1 cellular context compared by ENCODE assay signal in the genomic region with DNA sequence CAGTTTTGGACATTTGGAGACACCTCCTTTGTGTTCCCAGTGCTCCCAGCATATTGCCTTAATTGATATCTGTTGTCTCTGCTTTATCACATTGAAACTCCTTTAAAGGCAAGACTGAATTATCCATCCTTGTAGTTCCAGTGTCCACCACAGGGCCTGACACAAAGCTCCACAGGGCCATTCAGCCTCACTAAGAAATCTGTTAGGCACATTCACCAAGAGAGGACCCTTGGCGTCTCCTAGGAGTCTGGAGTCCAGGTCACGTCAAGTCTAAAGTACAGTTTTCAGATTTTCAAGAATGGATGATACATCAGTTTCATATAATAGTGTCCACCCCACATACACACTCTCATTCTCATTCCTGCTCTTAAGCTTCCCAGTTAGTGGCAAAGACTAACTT.
TF ChIP-seq lines count a peak whose summit lies in the region.

No MANE protein-coding gene starts in this region.

TF ChIP-seq in SK-N-SH treated with all-trans-retinoic acid at 6 μM for 48 hours, 23 proteins besides CTCF, POLR2A, EP300 and RAD21 (continued from another document):
- TF ChIP-seq, protein P1, sequence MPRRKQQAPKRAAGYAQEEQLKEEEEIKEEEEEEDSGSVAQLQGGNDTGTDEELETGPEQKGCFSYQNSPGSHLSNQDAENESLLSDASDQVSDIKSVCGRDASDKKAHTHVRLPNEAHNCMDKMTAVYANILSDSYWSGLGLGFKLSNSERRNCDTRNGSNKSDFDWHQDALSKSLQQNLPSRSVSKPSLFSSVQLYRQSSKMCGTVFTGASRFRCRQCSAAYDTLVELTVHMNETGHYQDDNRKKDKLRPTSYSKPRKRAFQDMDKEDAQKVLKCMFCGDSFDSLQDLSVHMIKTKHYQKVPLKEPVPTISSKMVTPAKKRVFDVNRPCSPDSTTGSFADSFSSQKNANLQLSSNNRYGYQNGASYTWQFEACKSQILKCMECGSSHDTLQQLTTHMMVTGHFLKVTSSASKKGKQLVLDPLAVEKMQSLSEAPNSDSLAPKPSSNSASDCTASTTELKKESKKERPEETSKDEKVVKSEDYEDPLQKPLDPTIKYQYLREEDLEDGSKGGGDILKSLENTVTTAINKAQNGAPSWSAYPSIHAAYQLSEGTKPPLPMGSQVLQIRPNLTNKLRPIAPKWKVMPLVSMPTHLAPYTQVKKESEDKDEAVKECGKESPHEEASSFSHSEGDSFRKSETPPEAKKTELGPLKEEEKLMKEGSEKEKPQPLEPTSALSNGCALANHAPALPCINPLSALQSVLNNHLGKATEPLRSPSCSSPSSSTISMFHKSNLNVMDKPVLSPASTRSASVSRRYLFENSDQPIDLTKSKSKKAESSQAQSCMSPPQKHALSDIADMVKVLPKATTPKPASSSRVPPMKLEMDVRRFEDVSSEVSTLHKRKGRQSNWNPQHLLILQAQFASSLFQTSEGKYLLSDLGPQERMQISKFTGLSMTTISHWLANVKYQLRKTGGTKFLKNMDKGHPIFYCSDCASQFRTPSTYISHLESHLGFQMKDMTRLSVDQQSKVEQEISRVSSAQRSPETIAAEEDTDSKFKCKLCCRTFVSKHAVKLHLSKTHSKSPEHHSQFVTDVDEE (CRISPR knock-in tag; IDR thresholded peaks at IDR 0.05), result no peak
- TF ChIP-seq CSDC2 (CRISPR knock-in tag; IDR thresholded peaks at IDR 0.05) (no peak), ISL1 (CRISPR knock-in tag; IDR thresholded peaks at IDR 0.05) (no peak), ZC3H10 (CRISPR knock-in tag; IDR thresholded peaks at IDR 0.05) (no peak), TOX (CRISPR knock-in tag; IDR thresholded peaks at IDR 0.05; ENCODE audit: borderline replicate concordance) (no peak), ZFP30 (CRISPR knock-in tag; IDR thresholded peaks at IDR 0.05) (no peak), ZNF8 (CRISPR knock-in tag; IDR thresholded peaks at IDR 0.05) (no peak), ARNTL (CRISPR knock-in tag; IDR thresholded peaks at IDR 0.05; ENCODE audit: borderline replicate concordance, low read depth) (no peak), ZNF70 (CRISPR knock-in tag; IDR thresholded peaks at IDR 0.05) (no peak), RARB (CRISPR knock-in tag; IDR thresholded peaks at IDR 0.05) (no peak), TCF4 (CRISPR knock-in tag; IDR thresholded peaks at IDR 0.05; ENCODE audit: borderline replicate concordance) (no peak), GLIS3 (CRISPR knock-in tag; IDR thresholded peaks at IDR 0.05) (no peak)
- TF ChIP-seq, protein P2, sequence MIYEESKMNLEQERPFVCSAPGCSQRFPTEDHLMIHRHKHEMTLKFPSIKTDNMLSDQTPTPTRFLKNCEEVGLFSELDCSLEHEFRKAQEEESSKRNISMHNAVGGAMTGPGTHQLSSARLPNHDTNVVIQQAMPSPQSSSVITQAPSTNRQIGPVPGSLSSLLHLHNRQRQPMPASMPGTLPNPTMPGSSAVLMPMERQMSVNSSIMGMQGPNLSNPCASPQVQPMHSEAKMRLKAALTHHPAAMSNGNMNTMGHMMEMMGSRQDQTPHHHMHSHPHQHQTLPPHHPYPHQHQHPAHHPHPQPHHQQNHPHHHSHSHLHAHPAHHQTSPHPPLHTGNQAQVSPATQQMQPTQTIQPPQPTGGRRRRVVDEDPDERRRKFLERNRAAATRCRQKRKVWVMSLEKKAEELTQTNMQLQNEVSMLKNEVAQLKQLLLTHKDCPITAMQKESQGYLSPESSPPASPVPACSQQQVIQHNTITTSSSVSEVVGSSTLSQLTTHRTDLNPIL (CRISPR knock-in tag; IDR thresholded peaks at IDR 0.05; ENCODE audit: low read depth), result no peak
- TF ChIP-seq, protein P3, sequence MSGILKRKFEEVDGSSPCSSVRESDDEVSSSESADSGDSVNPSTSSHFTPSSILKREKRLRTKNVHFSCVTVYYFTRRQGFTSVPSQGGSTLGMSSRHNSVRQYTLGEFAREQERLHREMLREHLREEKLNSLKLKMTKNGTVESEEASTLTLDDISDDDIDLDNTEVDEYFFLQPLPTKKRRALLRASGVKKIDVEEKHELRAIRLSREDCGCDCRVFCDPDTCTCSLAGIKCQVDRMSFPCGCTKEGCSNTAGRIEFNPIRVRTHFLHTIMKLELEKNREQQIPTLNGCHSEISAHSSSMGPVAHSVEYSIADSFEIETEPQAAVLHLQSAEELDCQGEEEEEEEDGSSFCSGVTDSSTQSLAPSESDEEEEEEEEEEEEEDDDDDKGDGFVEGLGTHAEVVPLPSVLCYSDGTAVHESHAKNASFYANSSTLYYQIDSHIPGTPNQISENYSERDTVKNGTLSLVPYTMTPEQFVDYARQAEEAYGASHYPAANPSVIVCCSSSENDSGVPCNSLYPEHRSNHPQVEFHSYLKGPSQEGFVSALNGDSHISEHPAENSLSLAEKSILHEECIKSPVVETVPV (CRISPR knock-in tag; IDR thresholded peaks at IDR 0.05), result no peak
